In the genomic region with DNA sequence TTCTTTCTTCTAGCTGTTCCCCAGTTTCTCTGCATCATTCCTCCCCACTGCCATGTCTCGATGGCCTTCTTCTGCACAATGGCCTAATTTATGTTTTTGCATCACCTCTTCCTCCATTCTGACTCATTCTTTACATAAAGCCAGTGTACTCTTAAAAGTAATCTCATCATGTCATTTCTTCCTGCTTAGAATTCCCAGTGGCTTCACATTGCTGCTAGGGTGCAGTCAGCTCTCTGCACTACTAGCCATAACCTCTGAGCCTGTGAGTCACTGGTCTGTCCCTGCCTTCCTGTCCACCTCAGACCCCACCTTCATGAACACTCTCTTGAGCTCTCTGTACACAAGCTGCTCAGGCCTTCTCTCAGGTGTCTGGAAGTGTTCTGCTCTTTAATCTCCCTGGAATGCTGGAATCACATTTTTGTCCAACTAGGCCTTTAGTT, we compare ENCODE assay signal across 1 cellular context.
TF ChIP-seq lines count a peak whose summit lies in the region.

No MANE protein-coding gene starts in this region.

TF ChIP-seq in H1, 55 proteins besides CTCF, POLR2A, EP300 and RAD21:
- TF ChIP-seq EGR1 (IDR thresholded peaks at IDR 0.05; ENCODE audit: borderline replicate concordance, low read depth, low read length) (no peak), CBX8 (IDR thresholded peaks at IDR 0.05; ENCODE audit: borderline replicate concordance, low read depth, low read length) (no peak), ASH2L (IDR thresholded peaks at IDR 0.05; ENCODE audit: low read length) (no peak), SP2 (IDR thresholded peaks at IDR 0.05; ENCODE audit: low read length) (no peak), SP1 (IDR thresholded peaks at IDR 0.05; ENCODE audit: low read depth, low read length) (no peak), JUN (IDR thresholded peaks at IDR 0.05; ENCODE audit: low read depth, low read length) (no peak), KDM4A (IDR thresholded peaks at IDR 0.05; ENCODE audit: low read depth, low read length, severe bottlenecking) (no peak), RNF2 (IDR thresholded peaks at IDR 0.05; ENCODE audit: borderline replicate concordance, low read depth, low read length, missing control alignments, poor library complexity, severe bottlenecking) (no peak), PHF8 (conservative IDR thresholded peaks at IDR 0.05; ENCODE audit: low read depth, low read length) (no peak), POLR2AphosphoS5 (IDR thresholded peaks at IDR 0.05; ENCODE audit: low read depth, low read length) (no peak), JUND (IDR thresholded peaks at IDR 0.05; ENCODE audit: low read length) (no peak), NRF1 (IDR thresholded peaks at IDR 0.05; ENCODE audit: low read depth, low read length) (no peak)
- TF ChIP-seq, protein P1, sequence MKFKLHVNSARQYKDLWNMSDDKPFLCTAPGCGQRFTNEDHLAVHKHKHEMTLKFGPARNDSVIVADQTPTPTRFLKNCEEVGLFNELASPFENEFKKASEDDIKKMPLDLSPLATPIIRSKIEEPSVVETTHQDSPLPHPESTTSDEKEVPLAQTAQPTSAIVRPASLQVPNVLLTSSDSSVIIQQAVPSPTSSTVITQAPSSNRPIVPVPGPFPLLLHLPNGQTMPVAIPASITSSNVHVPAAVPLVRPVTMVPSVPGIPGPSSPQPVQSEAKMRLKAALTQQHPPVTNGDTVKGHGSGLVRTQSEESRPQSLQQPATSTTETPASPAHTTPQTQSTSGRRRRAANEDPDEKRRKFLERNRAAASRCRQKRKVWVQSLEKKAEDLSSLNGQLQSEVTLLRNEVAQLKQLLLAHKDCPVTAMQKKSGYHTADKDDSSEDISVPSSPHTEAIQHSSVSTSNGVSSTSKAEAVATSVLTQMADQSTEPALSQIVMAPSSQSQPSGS (IDR thresholded peaks at IDR 0.05; ENCODE audit: low read length): no peak
